Comparison of ENCODE assay signal across 39 cellular contexts in genomic region chrX:100999451-100999850, GRCh38. TPM values are rescaled to one million over a fixed set of nuclear protein-coding genes. Genes with fewer than 3 reads are reported as not detected.
"Had no signal": no experiment of that assay in that cellular context is flagged by ENCODE, and none has a peak within 500 bp of the region (broad histone marks: within the 10 kb centered on the region; RNA-seq: fewer than 3 reads in every experiment).

No MANE protein-coding gene starts in this region.

- H3K27me3 ChIP-seq: adrenal gland, cardiac muscle cell had no signal

- FAIRE-seq: bronchial epithelial cell, TTC549 had no signal

- H3K9me3 ChIP-seq: adrenal gland had no signal

- H3K36me3 Mint-ChIP-seq: activated naive CD4-positive, alpha-beta T cell treated with anti-CD3 and anti-CD28 coated beads, Interleukin-2, amount 50 U/mL, for 72 hours had no signal

- H3K4me3 ChIP-seq: adrenal gland, cardiac muscle cell had no signal

- H3K27ac ChIP-seq: adrenal gland, cardiac muscle cell, VCaP had no signal

- H3K4me3 Mint-ChIP-seq: activated B cell treated with CpG ODN at 0.5 μM for 24 hours; activated CD4-positive, alpha-beta memory T cell treated with anti-CD3 and anti-CD28 coated beads for 36 hours; activated CD4-positive, alpha-beta T cell treated with anti-CD3 and anti-CD28 coated beads, Interleukin-2, amount 10 ng/mL, durations not matched to agents 24 days and 14 days; activated CD8-positive, alpha-beta T cell treated with anti-CD3 and anti-CD28 coated beads for 36 hours; activated naive CD4-positive, alpha-beta T cell treated with anti-CD3 and anti-CD28 coated beads for 36 hours; activated naive CD8-positive, alpha-beta T cell treated with anti-CD3 and anti-CD28 coated beads for 36 hours; activated T-cell treated with anti-CD3 and anti-CD28 coated beads, Interleukin-2, amount 50 U/mL, for 4 hours; activated T-cell treated with anti-CD3 and anti-CD28 coated beads, Interleukin-2, amount 50 U/mL, for 72 hours; activated T-helper 1 cell treated with anti-CD3 and anti-CD28 coated beads, Interleukin-12 subunit alpha, Interleukin-12 subunit beta, Interleukin-2, Interleukin-4 antibody, amounts not matched to agents 30 ng/mL and 10 ng/mL and 1 ng/mL, durations not matched to agents 14 hours and 24 hours and 36 hours; activated T-helper 17 cell treated with anti-CD3 and anti-CD28 coated beads, Interleukin-2, amount 50 U/mL, for 72 hours; brain; central memory CD8-positive, alpha-beta T cell; T-helper 1 cell treated with Interleukin-12 subunit alpha and Interleukin-12 subunit beta and Interleukin-4 antibody, amounts not matched to agents 30 μg/mL and 1 μg/mL, for 36 hours; T-helper 2 cell treated with Interferon-gamma antibody and Interleukin-4, amounts not matched to agents 5 μg/mL and 100 μg/mL, for 36 hours had no signal

- H3K4me1 Mint-ChIP-seq: activated B cell treated with CpG ODN at 0.5 μM for 24 hours; brain; central memory CD8-positive, alpha-beta T cell had no signal

- H3K9me3 Mint-ChIP-seq: activated B cell treated with CpG ODN at 0.5 μM for 24 hours; activated CD4-positive, alpha-beta memory T cell treated with anti-CD3 and anti-CD28 coated beads for 36 hours; activated CD4-positive, alpha-beta T cell treated with anti-CD3 and anti-CD28 coated beads, Interleukin-2, amount 10 ng/mL, durations not matched to agents 24 days and 14 days; activated CD8-positive, alpha-beta T cell treated with anti-CD3 and anti-CD28 coated beads for 36 hours; activated naive CD4-positive, alpha-beta T cell treated with anti-CD3 and anti-CD28 coated beads for 36 hours; activated naive CD4-positive, alpha-beta T cell treated with anti-CD3 and anti-CD28 coated beads, Interleukin-2, amount 50 U/mL, for 72 hours; activated naive CD8-positive, alpha-beta T cell treated with anti-CD3 and anti-CD28 coated beads for 36 hours; activated T-cell treated with anti-CD3 and anti-CD28 coated beads, Interleukin-2, amount 50 U/mL, for 4 hours; activated T-cell treated with anti-CD3 and anti-CD28 coated beads, Interleukin-2, amount 50 U/mL, for 72 hours; activated T-helper 1 cell treated with anti-CD3 and anti-CD28 coated beads, Interleukin-12 subunit alpha, Interleukin-12 subunit beta, Interleukin-2, Interleukin-4 antibody, amounts not matched to agents 30 ng/mL and 10 ng/mL and 1 ng/mL, durations not matched to agents 14 hours and 24 hours and 36 hours; activated T-helper 17 cell treated with anti-CD3 and anti-CD28 coated beads, Interleukin-2, amount 50 U/mL, for 72 hours; brain; central memory CD8-positive, alpha-beta T cell; T-helper 1 cell treated with Interleukin-12 subunit alpha and Interleukin-12 subunit beta and Interleukin-4 antibody, amounts not matched to agents 30 μg/mL and 1 μg/mL, for 36 hours; T-helper 2 cell treated with Interferon-gamma antibody and Interleukin-4, amounts not matched to agents 5 μg/mL and 100 μg/mL, for 36 hours had no signal

- H3K27me3 Mint-ChIP-seq: activated B cell treated with CpG ODN at 0.5 μM for 24 hours; activated CD4-positive, alpha-beta memory T cell treated with anti-CD3 and anti-CD28 coated beads for 36 hours; activated CD4-positive, alpha-beta T cell treated with anti-CD3 and anti-CD28 coated beads, Interleukin-2, amount 10 ng/mL, durations not matched to agents 24 days and 14 days; activated CD8-positive, alpha-beta T cell treated with anti-CD3 and anti-CD28 coated beads for 36 hours; activated naive CD8-positive, alpha-beta T cell treated with anti-CD3 and anti-CD28 coated beads for 36 hours; activated T-helper 17 cell treated with anti-CD3 and anti-CD28 coated beads, Interleukin-2, amount 50 U/mL, for 72 hours; brain; central memory CD8-positive, alpha-beta T cell had no signal

- H3K27ac Mint-ChIP-seq: activated B cell treated with CpG ODN at 0.5 μM for 24 hours; activated CD4-positive, alpha-beta memory T cell treated with anti-CD3 and anti-CD28 coated beads for 36 hours; activated CD4-positive, alpha-beta T cell treated with anti-CD3 and anti-CD28 coated beads, Interleukin-2, amount 10 ng/mL, durations not matched to agents 24 days and 14 days; activated CD8-positive, alpha-beta T cell treated with anti-CD3 and anti-CD28 coated beads for 36 hours; activated naive CD4-positive, alpha-beta T cell treated with anti-CD3 and anti-CD28 coated beads for 36 hours; activated naive CD4-positive, alpha-beta T cell treated with anti-CD3 and anti-CD28 coated beads, Interleukin-2, amount 50 U/mL, for 72 hours; activated naive CD8-positive, alpha-beta T cell treated with anti-CD3 and anti-CD28 coated beads for 36 hours; activated T-cell treated with anti-CD3 and anti-CD28 coated beads, Interleukin-2, amount 50 U/mL, for 72 hours; activated T-helper 1 cell treated with anti-CD3 and anti-CD28 coated beads, Interleukin-12 subunit alpha, Interleukin-12 subunit beta, Interleukin-2, Interleukin-4 antibody, amounts not matched to agents 30 ng/mL and 10 ng/mL and 1 ng/mL, durations not matched to agents 14 hours and 24 hours and 36 hours; activated T-helper 17 cell treated with anti-CD3 and anti-CD28 coated beads, Interleukin-2, amount 50 U/mL, for 72 hours; brain; T-helper 1 cell treated with Interleukin-12 subunit alpha and Interleukin-12 subunit beta and Interleukin-4 antibody, amounts not matched to agents 30 μg/mL and 1 μg/mL, for 36 hours; T-helper 2 cell treated with Interferon-gamma antibody and Interleukin-4, amounts not matched to agents 5 μg/mL and 100 μg/mL, for 36 hours had no signal

- DNase-seq: activated B cell treated with CpG ODN at 0.5 μM for 24 hours; activated CD4-positive, alpha-beta memory T cell treated with anti-CD3 and anti-CD28 coated beads for 36 hours; activated CD4-positive, alpha-beta T cell treated with anti-CD3 and anti-CD28 coated beads for 4 hours; activated CD4-positive, alpha-beta T cell treated with anti-CD3 and anti-CD28 coated beads, Interleukin-2, amount 10 ng/mL, durations not matched to agents 24 days and 14 days; activated CD4-positive, alpha-beta T cell treated with anti-CD3 and anti-CD28 coated beads, Interleukin-2, amount 50 U/mL, for 1 hour; activated CD4-positive, alpha-beta T cell treated with anti-CD3 and anti-CD28 coated beads, Interleukin-2, amount 50 U/mL, for 4 hours; activated CD4-positive, CD25-positive, alpha-beta regulatory T cell treated with anti-CD3 and anti-CD28 coated beads, Interleukin-2, amount 50 U/mL, for 72 hours; activated CD8-positive, alpha-beta memory T cell treated with anti-CD3 and anti-CD28 coated beads, Interleukin-2, amount 50 U/mL, for 4 hours; activated CD8-positive, alpha-beta T cell treated with anti-CD3 and anti-CD28 coated beads for 36 hours; activated effector memory CD4-positive, alpha-beta T cell treated with anti-CD3 and anti-CD28 coated beads, Interleukin-2, amount 50 U/mL, for 16 hours; activated gamma-delta T cell treated with Interleukin-2 at 50 U/mL for 16 hours; activated naive CD4-positive, alpha-beta T cell; activated naive CD4-positive, alpha-beta T cell treated with anti-CD3 and anti-CD28 coated beads for 36 hours; activated naive CD4-positive, alpha-beta T cell treated with anti-CD3 and anti-CD28 coated beads, Interleukin-2, amount 50 U/mL, for 16 hours; activated naive CD8-positive, alpha-beta T cell treated with anti-CD3 and anti-CD28 coated beads for 36 hours; activated T-cell treated with anti-CD3 and anti-CD28 coated beads for 4 hours; activated T-cell treated with anti-CD3 and anti-CD28 coated beads, Interleukin-2, amount 50 U/mL, for 1 hour; activated T-cell treated with anti-CD3 and anti-CD28 coated beads, Interleukin-2, amount 50 U/mL, for 4 hours; activated T-cell treated with anti-CD3 and anti-CD28 coated beads, Interleukin-2, amount 50 U/mL, for 72 hours; adrenal gland; amniotic stem cell; aorta; caudate nucleus; cerebellar nuclear complex; T-helper 2 cell; T-helper 9 cell had no signal

- ATAC-seq: activated CD8-positive, alpha-beta T cell treated with anti-CD3 and anti-CD28 coated beads for 36 hours; activated naive CD4-positive, alpha-beta T cell treated with anti-CD3 and anti-CD28 coated beads, Interleukin-2, amount 50 U/mL, for 72 hours; activated T-cell treated with anti-CD3 and anti-CD28 coated beads, Interleukin-2, amount 50 U/mL, for 4 hours; activated T-cell treated with anti-CD3 and anti-CD28 coated beads, Interleukin-2, amount 50 U/mL, for 72 hours; activated T-helper 17 cell treated with anti-CD3 and anti-CD28 coated beads, Interleukin-2, amount 50 U/mL, for 72 hours had no signal

- H3K36me3 ChIP-seq: adrenal gland, cardiac muscle cell had no signal

RNA-seq across cellular contexts. Expression of gene ARL13A, which starts 29.9 kb away (rescaled TPM):
- total RNA-seq: activated B cell treated with CpG ODN at 0.5 μM for 24 hours; activated CD4-positive, alpha-beta memory T cell treated with anti-CD3 and anti-CD28 coated beads for 36 hours; activated CD4-positive, alpha-beta T cell treated with anti-CD3 and anti-CD28 coated beads, Interleukin-2, amount 10 ng/mL, durations not matched to agents 24 days and 14 days; activated CD8-positive, alpha-beta memory T cell treated with anti-CD3 and anti-CD28 coated beads for 36 hours; activated CD8-positive, alpha-beta T cell treated with anti-CD3 and anti-CD28 coated beads for 36 hours; activated naive CD4-positive, alpha-beta T cell treated with anti-CD3 and anti-CD28 coated beads for 36 hours; activated naive CD4-positive, alpha-beta T cell treated with anti-CD3 and anti-CD28 coated beads, Interleukin-2, amount 50 U/mL, for 72 hours; activated naive CD8-positive, alpha-beta T cell treated with anti-CD3 and anti-CD28 coated beads for 36 hours; activated T-cell treated with anti-CD3 and anti-CD28 coated beads, Interleukin-2, amount 50 U/mL, for 4 hours; activated T-cell treated with anti-CD3 and anti-CD28 coated beads, Interleukin-2, amount 50 U/mL, for 72 hours; activated T-helper 1 cell treated with anti-CD3 and anti-CD28 coated beads, Interleukin-12 subunit alpha, Interleukin-12 subunit beta, Interleukin-2, Interleukin-4 antibody, amounts not matched to agents 30 ng/mL and 10 ng/mL and 1 ng/mL, durations not matched to agents 14 hours and 24 hours and 36 hours; activated T-helper 17 cell treated with anti-CD3 and anti-CD28 coated beads, Interleukin-2, amount 50 U/mL, for 72 hours; adrenal gland; aorta; bronchial epithelial cell; chondrocyte had no signal
- polyA plus RNA-seq: adrenal gland, aorta, cardiac muscle cell had no signal
